ENCODE assay signal across 8 cellular contexts in the genomic region with DNA sequence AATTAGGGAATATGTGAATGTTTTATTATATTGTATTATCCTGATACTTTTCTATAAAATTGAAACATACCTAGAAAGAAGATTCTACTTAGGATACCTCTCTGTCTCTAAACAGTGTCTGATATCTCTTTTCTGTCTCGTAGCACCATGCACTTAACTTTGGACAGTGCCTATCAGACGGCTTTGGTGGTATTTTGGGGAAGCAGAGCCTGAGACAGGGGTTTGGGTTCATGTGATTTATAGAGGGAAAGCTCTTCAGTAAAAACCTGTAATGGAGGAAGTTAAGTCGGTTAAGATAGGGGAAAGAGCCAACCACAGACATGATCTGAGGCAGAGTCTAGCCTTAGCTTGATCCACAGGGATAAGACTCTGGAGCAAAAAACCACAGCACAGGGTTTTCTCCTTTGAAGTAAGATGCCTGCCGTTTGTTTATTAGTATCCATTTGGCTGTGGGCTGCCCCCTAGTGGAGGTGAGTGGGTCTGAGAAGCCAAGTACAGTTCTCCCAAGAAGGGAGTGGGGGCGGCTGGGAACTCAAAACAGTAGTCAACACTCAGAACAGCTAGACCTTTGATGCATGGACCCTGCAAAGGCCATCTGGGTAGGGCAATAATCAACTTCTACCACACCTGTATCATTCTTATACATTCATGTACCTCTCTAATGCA.
DNase-seq lines count a peak whose midpoint lies in the region; ATAC-seq and TF ChIP-seq lines count a peak whose summit lies in the region.

No MANE protein-coding gene starts in this region.

- DNase-seq in BE2C = peak; percentile 83
- DNase-seq in NCI-H460 (ENCODE audit: extremely low read depth, low read depth) = peak; percentile 64
- peak in 32 of 56 donors; percentile 1 to 74 (median 16) for DNase-seq in amygdala (lab: John Stamatoyannopoulos, UW)
- DNase-seq in kidney glomerular epithelial cell (lab: John Stamatoyannopoulos, UW) = peak; percentile 35
- DNase-seq in stimulated activated naive CD8-positive, alpha-beta T cell treated with anti-CD3 and anti-CD28 coated beads, Interleukin-15, amount 100 ng/mL, for 72 hours = peak; percentile 12 to 19
- no peak for DNase-seq in NCI-H2081 treated with DMSO at 0.1 percent for 48 hours (lab: John Stamatoyannopoulos, UW)

- H3K9me3 ChIP-seq in BE2C = no peaks in the 10 kb centered on the region

- H3K4me3 ChIP-seq in BE2C (ENCODE audit: low read depth, low read length) = no peak overlapping the region

- H3K27me3 ChIP-seq in BE2C = no peaks in the 10 kb centered on the region

- H3K9me3 Mint-ChIP-seq in stimulated activated naive CD8-positive, alpha-beta T cell treated with anti-CD3 and anti-CD28 coated beads, Interleukin-15, amount 100 ng/mL, for 72 hours = no peaks in the 10 kb centered on the region

- no peaks in the 10 kb centered on the region for H3K4me1 ChIP-seq in BE2C

- peaks cover 7% of the 10 kb centered on the region for H3K27me3 Mint-ChIP-seq in stimulated activated naive CD8-positive, alpha-beta T cell treated with anti-CD3 and anti-CD28 coated beads, Interleukin-15, amount 100 ng/mL, for 72 hours

- no peak overlapping the region for H3K4me3 Mint-ChIP-seq in stimulated activated naive CD8-positive, alpha-beta T cell treated with anti-CD3 and anti-CD28 coated beads, Interleukin-15, amount 100 ng/mL, for 72 hours

- ATAC-seq in GM18502 (IDR thresholded peaks at IDR 0.05; ENCODE audit: poor library complexity, unreplicated experiment) = peak; percentile 91
- ATAC-seq in HG02884 (IDR thresholded peaks at IDR 0.05; ENCODE audit: unreplicated experiment) = peak; percentile 87
- no peak for ATAC-seq in stimulated activated naive CD8-positive, alpha-beta T cell treated with anti-CD3 and anti-CD28 coated beads, Interleukin-15, amount 100 ng/mL, for 72 hours

- H3K36me3 ChIP-seq in BE2C = no peaks in the 10 kb centered on the region

- H3K27ac Mint-ChIP-seq in stimulated activated naive CD8-positive, alpha-beta T cell treated with anti-CD3 and anti-CD28 coated beads, Interleukin-15, amount 100 ng/mL, for 72 hours = no peak overlapping the region

- peak; percentile 86 for TF ChIP-seq CTCF in BE2C (IDR thresholded peaks at IDR 0.05; ENCODE audit: low read depth, low read length)

- no peaks in the 10 kb centered on the region for H3K4me1 Mint-ChIP-seq in stimulated activated naive CD8-positive, alpha-beta T cell treated with anti-CD3 and anti-CD28 coated beads, Interleukin-15, amount 100 ng/mL, for 72 hours
